8 cellular contexts compared by ENCODE assay signal in genomic region chr16:30874821-30875717, GRCh38. TPM values are rescaled to one million over a fixed set of nuclear protein-coding genes. Genes with fewer than 3 reads are reported as not detected.
DNase-seq lines count a peak whose midpoint lies in the region; ATAC-seq and TF ChIP-seq lines count a peak whose summit lies in the region.

No MANE protein-coding gene starts in this region.

- H3K4me3 ChIP-seq in endodermal cell (ENCODE audit: low read length) (peak overlapping the region; percentile 86), mesodermal cell (ENCODE audit: extremely low read depth, insufficient read depth, low read length, poor library complexity, severe bottlenecking) (peak overlapping the region; percentile 93)

- peaks cover 4% of the 10 kb centered on the region for H3K4me1 ChIP-seq in endodermal cell (ENCODE audit: control insufficient read depth, insufficient read depth, low read length)
- H3K4me1 ChIP-seq in mesodermal cell (ENCODE audit: control insufficient read depth, insufficient read depth, low read length, poor library complexity, severe bottlenecking), result peaks cover 6% of the 10 kb centered on the region

- H3K9ac ChIP-seq in endodermal cell (ENCODE audit: extremely low read depth, low read length, poor library complexity, severe bottlenecking), result peak overlapping the region; percentile 85

- no peaks in the 10 kb centered on the region for H3K27me3 ChIP-seq in endodermal cell (ENCODE audit: control insufficient read depth, insufficient read depth, low read length, poor library complexity, severe bottlenecking)

- peaks cover 50% of the 10 kb centered on the region for H3K36me3 ChIP-seq in endodermal cell (ENCODE audit: control insufficient read depth, insufficient read depth, low read length)
- H3K36me3 ChIP-seq in mesodermal cell (ENCODE audit: control insufficient read depth, insufficient read depth, low read length), result peaks cover 30% of the 10 kb centered on the region

- ATAC-seq in GM19468 (IDR thresholded peaks at IDR 0.05; ENCODE audit: extremely low read depth, unreplicated experiment), result peak; percentile 71

- no peaks in the 10 kb centered on the region for H3K9me3 Mint-ChIP-seq in endodermal cell

- peak overlapping the region; percentile 98 for H3K27ac Mint-ChIP-seq in endodermal cell

- H3K27ac ChIP-seq in endodermal cell (ENCODE audit: low read depth, low read length), result peak overlapping the region; percentile 98
- peak overlapping the region; percentile 95 for H3K27ac ChIP-seq in mesodermal cell (ENCODE audit: low read depth, low read length, severe bottlenecking)

- peaks cover 40% of the 10 kb centered on the region for H3K36me3 Mint-ChIP-seq in endodermal cell (ENCODE audit: low read depth)

- no peak for TF ChIP-seq CTCF in endodermal cell (conservative IDR thresholded peaks at IDR 0.05)

- peaks cover 28% of the 10 kb centered on the region for H3K27me3 Mint-ChIP-seq in endodermal cell (ENCODE audit: insufficient read depth)

- 1% methylated on average over 35 to 85 of the region's 85 CpGs for WGBS in endodermal cell (ENCODE audit: insufficient coverage in 1 of 2, insufficient read length in 1 of 2), 2 experiments
- WGBS in mesodermal cell (ENCODE audit: insufficient coverage in 2 of 2), 2 experiments, result 0% methylated on average over 60 to 77 of the region's 85 CpGs

- H3K4me1 Mint-ChIP-seq in endodermal cell, result peaks cover 18% of the 10 kb centered on the region

- DNase-seq in COLO829 (ENCODE audit: low spot score) (peak; percentile 80), HS-5 (ENCODE audit: low read depth) (peak; percentile 59), NOMO-1 treated with DMSO at 0.1 percent for 48 hours (lab: John Stamatoyannopoulos, UW; ENCODE audit: unreplicated experiment) (peak; percentile 86), endodermal cell (peak; percentile 96)
- DNase-seq in activated CD8-positive, alpha-beta memory T cell treated with anti-CD3 and anti-CD28 coated beads, Interleukin-2, amount 50 U/mL, for 24 hours (ENCODE audit: extremely low read depth), result peak; percentile 72
- peak; percentile 82 for DNase-seq in stimulated activated CD8-positive, alpha-beta memory T cell treated with anti-CD3 and anti-CD28 coated beads, Interleukin-15, amount 100 ng/mL, for 24 hours (ENCODE audit: low read depth)

- peak overlapping the region; percentile 85 for H3K4me3 Mint-ChIP-seq in endodermal cell

- no peaks in the 10 kb centered on the region for H3K9me3 ChIP-seq in endodermal cell (ENCODE audit: control insufficient read depth, low read length)
- H3K9me3 ChIP-seq in mesodermal cell (ENCODE audit: control insufficient read depth, low read length), result no peaks in the 10 kb centered on the region

RNA-seq across cellular contexts. Expression of gene BCL7C, which starts 18.8 kb away (rescaled TPM):
- total RNA-seq in endodermal cell, result 10 to 100 TPM; 64.7 to 67.6 TPM
- polyA plus RNA-seq in endodermal cell (2013, experiment 1 of 2), result 39.4 TPM
- 41.9 TPM for polyA plus RNA-seq in endodermal cell (2013, experiment 2 of 2)
- polyA plus RNA-seq in mesodermal cell (2013, experiment 1 of 2), result 40.1 TPM
- polyA plus RNA-seq in mesodermal cell (2013, experiment 2 of 2), result 34.2 TPM

RNA-seq across cellular contexts. Expression of gene CTF1, which starts 21.3 kb away (rescaled TPM):
- 1 to 10 TPM; 3.1 to 3.3 TPM for total RNA-seq in endodermal cell
- 3.8 TPM for polyA plus RNA-seq in endodermal cell (2013, experiment 1 of 2)
- polyA plus RNA-seq in endodermal cell (2013, experiment 2 of 2), result 2.8 TPM
- polyA plus RNA-seq in mesodermal cell (2013, experiment 1 of 2), result 5.8 TPM
- 5.4 TPM for polyA plus RNA-seq in mesodermal cell (2013, experiment 2 of 2)

RNA-seq across cellular contexts. Expression of gene FBXL19, which starts 48.3 kb away (rescaled TPM):
- 10 to 100 TPM; 74.0 to 84.3 TPM for total RNA-seq in endodermal cell
- 49.4 TPM for polyA plus RNA-seq in endodermal cell (2013, experiment 1 of 2)
- 46.5 TPM for polyA plus RNA-seq in endodermal cell (2013, experiment 2 of 2)
- 46.4 TPM for polyA plus RNA-seq in mesodermal cell (2013, experiment 1 of 2)
- polyA plus RNA-seq in mesodermal cell (2013, experiment 2 of 2), result 39.9 TPM

Comparison
In these comparisons a context has a peak if more than half of its experiments do, and no peak if none do; other contexts are left out.
1. Peak in every context shown above with its lines: DNase-seq, ATAC-seq, H3K4me3 ChIP-seq and H3K27ac ChIP-seq.